Comparison of ENCODE assay signal across 17 cellular contexts in genomic region chr1:227899820-227900449, GRCh38. TPM values are rescaled to one million over a fixed set of nuclear protein-coding genes. Genes with fewer than 3 reads are reported as not detected.
DNase-seq lines count a peak whose midpoint lies in the region; ATAC-seq and TF ChIP-seq lines count a peak whose summit lies in the region.
"Had no signal": no experiment of that assay in that cellular context is flagged by ENCODE, and none has a peak within 500 bp of the region (broad histone marks: within the 10 kb centered on the region; RNA-seq: fewer than 3 reads in every experiment).

No MANE protein-coding gene starts in this region.

- H3K4me1 Mint-ChIP-seq in endothelial cell (ENCODE audit: unreplicated experiment) (no peaks in the 10 kb centered on the region), nephron progenitor cell (peaks cover 22% of the 10 kb centered on the region)
- H3K4me1 Mint-ChIP-seq: naive B cell had no signal

- ATAC-seq in HG02571 (IDR thresholded peaks at IDR 0.05; ENCODE audit: unreplicated experiment) (no peak), HG02981 (IDR thresholded peaks at IDR 0.05; ENCODE audit: unreplicated experiment) (no peak)
- ATAC-seq: left lobe of liver had no signal

- H3K27me3 Mint-ChIP-seq in endothelial cell (ENCODE audit: unreplicated experiment) (peaks cover 8% of the 10 kb centered on the region), nephron progenitor cell (ENCODE audit: low read depth, poor library complexity) (peaks cover 6% of the 10 kb centered on the region)
- H3K27me3 Mint-ChIP-seq: activated naive CD8-positive, alpha-beta T cell; naive B cell had no signal

- DNase-seq in activated effector memory CD4-positive, alpha-beta T cell treated with anti-CD3 and anti-CD28 coated beads, Interleukin-2, amount 50 U/mL, for 16 hours, result peak; percentile 53
- DNase-seq in activated effector memory CD4-positive, alpha-beta T cell treated with Interleukin-2 at 50 U/mL for 16 hours, result no peak
- DNase-seq in endothelial cell (ENCODE audit: low spot score) (no peak), nephron progenitor cell (peak; percentile 4), ureter (ENCODE audit: low spot score) (peak; percentile 40), NCI-H1694 treated with DMSO at 0.1 percent for 48 hours (lab: John Stamatoyannopoulos, UW) (no peak)
- DNase-seq: effector CD4-positive, alpha-beta T cell; naive B cell; NCI-H2107; NCI-H748 treated with DMSO at 0.1 percent for 48 hours; PC-9; testis had no signal

- no peak overlapping the region for H3K4me3 Mint-ChIP-seq in endothelial cell (ENCODE audit: unreplicated experiment)
- no peak overlapping the region for H3K4me3 Mint-ChIP-seq in nephron progenitor cell
- H3K4me3 Mint-ChIP-seq: activated naive CD8-positive, alpha-beta T cell; naive B cell had no signal

- TF ChIP-seq CTCF in endothelial cell (IDR thresholded peaks at IDR 0.05; ENCODE audit: unreplicated experiment) (no peak), nephron progenitor cell (IDR thresholded peaks at IDR 0.05) (no peak)

- peak overlapping the region; percentile 53 for H3K27ac Mint-ChIP-seq in endothelial cell (ENCODE audit: unreplicated experiment)
- peak overlapping the region; percentile 86 for H3K27ac Mint-ChIP-seq in nephron progenitor cell
- H3K27ac Mint-ChIP-seq: activated naive CD8-positive, alpha-beta T cell had no signal

- no peaks in the 10 kb centered on the region for H3K9me3 Mint-ChIP-seq in endothelial cell (ENCODE audit: unreplicated experiment)
- H3K9me3 Mint-ChIP-seq in nephron progenitor cell, result no peaks in the 10 kb centered on the region
- H3K9me3 Mint-ChIP-seq: naive B cell had no signal

- H3K36me3 Mint-ChIP-seq in endothelial cell (ENCODE audit: low read depth, unreplicated experiment), result peaks cover 4% of the 10 kb centered on the region
- H3K36me3 Mint-ChIP-seq in nephron progenitor cell (ENCODE audit: low read depth), result no peaks in the 10 kb centered on the region
- H3K36me3 Mint-ChIP-seq: activated naive CD8-positive, alpha-beta T cell; naive B cell had no signal

RNA-seq across cellular contexts. Expression of gene WNT9A, which starts 47.8 kb away (rescaled TPM):
- total RNA-seq in endothelial cell (ENCODE audit: unreplicated experiment), result 1.0 TPM
- total RNA-seq in ureter, result 2.7 TPM
- total RNA-seq: activated CD8-positive, alpha-beta memory T cell treated with anti-CD3 and anti-CD28 coated beads for 36 hours had no signal

Comparison
In these comparisons a context has a peak if more than half of its experiments do, and no peak if none do; other contexts are left out.
1. DNase-seq: peak in activated effector memory CD4-positive, alpha-beta T cell treated with anti-CD3 and anti-CD28 coated beads, Interleukin-2, amount 50 U/mL, for 16 hours (single experiment), nephron progenitor cell (single experiment) and ureter (single experiment); none in activated effector memory CD4-positive, alpha-beta T cell treated with Interleukin-2 at 50 U/mL for 16 hours (single experiment), endothelial cell (single experiment) and NCI-H1694 treated with DMSO at 0.1 percent for 48 hours (single experiment).